Comparison of ENCODE assay signal across 15 cellular contexts in genomic region chr10:104117839-104118323, GRCh38. TPM values are rescaled to one million over a fixed set of nuclear protein-coding genes. Genes with fewer than 3 reads are reported as not detected.
A peak's percentile ranks its signal among the peaks of the same experiment; 100 is the strongest.
DNase-seq lines count a peak whose midpoint lies in the region; ATAC-seq, FAIRE-seq and TF ChIP-seq lines count a peak whose summit lies in the region.
"Had no signal": no experiment of that assay in that cellular context is flagged by ENCODE, and none has a peak within 500 bp of the region (broad histone marks: within the 10 kb centered on the region; RNA-seq: fewer than 3 reads in every experiment).

No MANE protein-coding gene starts in this region.

- TF ChIP-seq CTCF in astrocyte (IDR thresholded peaks at IDR 0.05; ENCODE audit: insufficient read depth, low read depth, low read length) (no peak), lower lobe of right lung (IDR thresholded peaks at IDR 0.05) (no peak)

- H3K4me2 ChIP-seq in astrocyte (ENCODE audit: low read length): peak overlapping the region; percentile 49

- H3K27ac ChIP-seq in astrocyte (ENCODE audit: low read depth, low read length): peak overlapping the region; percentile 43
- peak overlapping the region; percentile 44 for H3K27ac ChIP-seq in lower lobe of right lung
- H3K27ac ChIP-seq: esophagus muscularis mucosa, prostate gland had no signal

- H3K4me1 Mint-ChIP-seq in astrocyte (ENCODE audit: low read depth, unreplicated experiment): peaks cover 18% of the 10 kb centered on the region

- FAIRE-seq in astrocyte (lab: Jason Lieb, UNC): no peak

- H3K4me1 ChIP-seq in astrocyte (ENCODE audit: insufficient read depth, low read length) (peaks cover 29% of the 10 kb centered on the region), lower lobe of right lung (peaks cover 24% of the 10 kb centered on the region)

- H3K79me2 ChIP-seq in astrocyte (ENCODE audit: insufficient read depth, low read length): no peaks in the 10 kb centered on the region

- no peaks in the 10 kb centered on the region for H4K20me1 ChIP-seq in astrocyte (ENCODE audit: insufficient read depth, low read length)

- no peaks in the 10 kb centered on the region for H3K9me3 Mint-ChIP-seq in astrocyte (ENCODE audit: unreplicated experiment)
- H3K9me3 Mint-ChIP-seq: CD8-positive, alpha-beta T cell had no signal

- peak; percentile 65 for DNase-seq in DMS79 (lab: John Stamatoyannopoulos, UW)
- DNase-seq in NCI-H1048 (lab: John Stamatoyannopoulos, UW): peak; percentile 22
- peak; percentile 71 for DNase-seq in astrocyte (ENCODE audit: low read depth)
- DNase-seq in lower lobe of right lung: no peak
- no peak for DNase-seq in activated T-cell treated with anti-CD3 and anti-CD28 coated beads, Interleukin-2, amount 50 U/mL, for 48 hours
- DNase-seq: activated CD8-positive, alpha-beta memory T cell treated with anti-CD3 and anti-CD28 coated beads for 24 hours; anterior cingulate cortex; CD8-positive, alpha-beta T cell; NCI-H82 had no signal

- peak overlapping the region; percentile 2 for H3K27ac Mint-ChIP-seq in astrocyte (ENCODE audit: unreplicated experiment)
- H3K27ac Mint-ChIP-seq: CD8-positive, alpha-beta T cell had no signal

- no peak overlapping the region for H3K9ac ChIP-seq in astrocyte (ENCODE audit: low read length)

- H3K27me3 ChIP-seq in astrocyte (ENCODE audit: insufficient read depth, low read length) (no peaks in the 10 kb centered on the region), lower lobe of right lung (ENCODE audit: low read depth) (no peaks in the 10 kb centered on the region)
- H3K27me3 ChIP-seq: esophagus muscularis mucosa had no signal

- ATAC-seq in lower lobe of right lung (peak in 1 of 2 donors; percentile 31), HG02798 (IDR thresholded peaks at IDR 0.05; ENCODE audit: poor library complexity, unreplicated experiment) (no peak), GM21529 (IDR thresholded peaks at IDR 0.05; ENCODE audit: unreplicated experiment) (no peak)
- ATAC-seq in activated CD4-positive, CD25-positive, alpha-beta regulatory T cell treated with anti-CD3 and anti-CD28 coated beads, Interleukin-2, amount 50 U/mL, for 24 hours: no peak
- ATAC-seq: CD8-positive, alpha-beta T cell had no signal

- H3K9me3 ChIP-seq in astrocyte (ENCODE audit: insufficient read depth, low read depth, low read length) (no peaks in the 10 kb centered on the region), lower lobe of right lung (no peaks in the 10 kb centered on the region)
- H3K9me3 ChIP-seq: esophagus muscularis mucosa, prostate gland had no signal

- no peak overlapping the region for H3K4me3 Mint-ChIP-seq in astrocyte (ENCODE audit: unreplicated experiment)
- H3K4me3 Mint-ChIP-seq: CD8-positive, alpha-beta T cell had no signal

- no peaks in the 10 kb centered on the region for H3K36me3 Mint-ChIP-seq in astrocyte (ENCODE audit: low read depth, unreplicated experiment)
- H3K36me3 Mint-ChIP-seq: CD8-positive, alpha-beta T cell had no signal

- no peaks in the 10 kb centered on the region for H3K27me3 Mint-ChIP-seq in astrocyte (ENCODE audit: low read depth, unreplicated experiment)

- H3K36me3 ChIP-seq in astrocyte (ENCODE audit: insufficient read depth, low read length): no peaks in the 10 kb centered on the region
- H3K36me3 ChIP-seq in lower lobe of right lung: no peaks in the 10 kb centered on the region
- H3K36me3 ChIP-seq: esophagus muscularis mucosa, prostate gland had no signal

- no peak overlapping the region for H2AFZ ChIP-seq in astrocyte (ENCODE audit: low read depth, low read length)

- intact Hi-C loops in lower lobe of right lung (cut with DNase I): no loop called here

- H3K4me3 ChIP-seq in astrocyte (ENCODE audit: insufficient read depth, low read depth, low read length): no peak overlapping the region
- no peak overlapping the region for H3K4me3 ChIP-seq in lower lobe of right lung
- H3K4me3 ChIP-seq: esophagus muscularis mucosa, prostate gland had no signal

RNA-seq across cellular contexts. Expression of gene SFR1, which starts 4.1 kb away (rescaled TPM):
- total RNA-seq in astrocyte (3.6 and 4.4 TPM in 2 replicates), lower lobe of right lung (7.4 TPM)

RNA-seq across cellular contexts. Expression of gene COL17A1, which starts 32.2 kb away (rescaled TPM):
- total RNA-seq in astrocyte: 2.6 and 10.1 TPM in 2 replicates
- 0.32 TPM for total RNA-seq in lower lobe of right lung
- total RNA-seq: CD8-positive, alpha-beta T cell; T-helper 1 cell treated with Interleukin-12 subunit alpha and Interleukin-12 subunit beta and Interleukin-4 antibody, amounts not matched to agents 30 ng/mL and 1 ng/mL, for 36 hours had no signal

Comparison
In these comparisons a context has a peak if more than half of its experiments do, and no peak if none do; other contexts are left out.
1. DNase-seq: peak in DMS79 (single experiment), NCI-H1048 (single experiment) and astrocyte (single experiment); none in lower lobe of right lung (single experiment) and activated T-cell treated with anti-CD3 and anti-CD28 coated beads, Interleukin-2, amount 50 U/mL, for 48 hours (0 of 2).